Comparison of ENCODE assay signal across 27 cellular contexts in the genomic region with DNA sequence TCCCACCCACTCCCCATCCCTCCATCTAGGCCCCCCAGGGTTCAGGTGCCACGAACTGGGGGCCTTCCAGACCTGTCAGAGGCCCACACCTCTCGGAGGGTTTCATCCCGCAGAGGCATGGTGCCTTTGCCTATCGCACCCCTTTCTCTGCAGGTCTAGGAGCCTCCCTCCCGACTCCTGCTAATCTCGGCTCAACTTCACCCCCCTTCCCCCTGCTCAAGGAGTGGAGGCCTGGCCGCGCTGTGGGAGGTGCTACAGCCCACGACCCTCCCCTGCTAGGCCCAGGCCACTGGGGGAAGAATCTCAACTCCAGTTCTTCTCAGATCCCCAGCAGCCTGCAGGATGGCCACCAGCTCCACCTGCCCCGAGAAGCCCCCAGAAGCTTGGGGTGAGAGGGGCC. TPM values are rescaled to one million over a fixed set of nuclear protein-coding genes. Genes with fewer than 3 reads are reported as not detected.
DNase-seq lines count a peak whose midpoint lies in the region; ATAC-seq, FAIRE-seq and TF ChIP-seq lines count a peak whose summit lies in the region.
"Had no signal": no experiment of that assay in that cellular context is flagged by ENCODE, and none has a peak within 500 bp of the region (broad histone marks: within the 10 kb centered on the region; RNA-seq: fewer than 3 reads in every experiment).

A gene (minus strand): TSS at position 157 of the 400 bp plus-strand sequence. CDS start 38 bp downstream, at position 119.

- H3T11ph ChIP-seq in H9 (ENCODE audit: low read length): no peak within 1 kb of the TSS

- H3K18ac ChIP-seq in H9 (ENCODE audit: insufficient read length, low read depth, low read length): no peak within 1 kb of the TSS

- no peak within 1 kb of the TSS for H2BK15ac ChIP-seq in H9 (ENCODE audit: low read depth, low read length)

- peak within 1 kb of the TSS in 1 of 3 experiments; percentile 55; a peak in 2 of 7 replicates for H3K27ac Mint-ChIP-seq in H9
- H3K27ac Mint-ChIP-seq in astrocyte (ENCODE audit: unreplicated experiment): no peak within 1 kb of the TSS
- H3K27ac Mint-ChIP-seq: activated T-helper 17 cell treated with anti-CD3 and anti-CD28 coated beads, Interleukin-2, amount 50 U/mL, for 72 hours had no signal

- no peak within 1 kb of the TSS for H2AFZ ChIP-seq in H9 (ENCODE audit: low read length)
- H2AFZ ChIP-seq in astrocyte (ENCODE audit: low read depth, low read length): no peak within 1 kb of the TSS

- peaks cover 10% of the 10 kb centered on the region for H3K27me3 Mint-ChIP-seq in H9 (ENCODE audit: low read depth)
- H3K27me3 Mint-ChIP-seq in astrocyte (ENCODE audit: low read depth, unreplicated experiment): peaks cover 31% of the 10 kb centered on the region

- no peak for TF ChIP-seq EP300 in stomach (IDR thresholded peaks at IDR 0.05)

- H3K9me3 Mint-ChIP-seq in H9 (no peaks in the 10 kb centered on the region), astrocyte (ENCODE audit: unreplicated experiment) (no peaks in the 10 kb centered on the region)
- H3K9me3 Mint-ChIP-seq: activated T-helper 17 cell treated with anti-CD3 and anti-CD28 coated beads, Interleukin-2, amount 50 U/mL, for 72 hours; neural crest cell had no signal

- H3K36me3 ChIP-seq in astrocyte (ENCODE audit: insufficient read depth, low read length): no peaks in the 10 kb centered on the region
- no peaks in the 10 kb centered on the region for H3K36me3 ChIP-seq in iPS-20b (ENCODE audit: insufficient read depth, low read depth, low read length)
- H3K36me3 ChIP-seq in stomach: no peaks in the 10 kb centered on the region
- H3K36me3 ChIP-seq: gastrocnemius medialis had no signal

- DNase-seq in H9 (peak; percentile 38), astrocyte (ENCODE audit: low read depth) (no peak), stomach (no peak)
- no peak for DNase-seq in activated CD8-positive, alpha-beta memory T cell treated with anti-CD3 and anti-CD28 coated beads for 24 hours
- DNase-seq in stimulated activated CD4-positive, alpha-beta T cell treated with anti-CD3 and anti-CD28 coated beads, Interleukin-4, amount 100 ng/mL, for 4 hours: no peak
- DNase-seq: activated CD4-positive, alpha-beta T cell treated with anti-CD3 and anti-CD28 coated beads for 1 hour; Caco-2; EL; gastrocnemius medialis; NCI-H1048; NCI-H2107; NCI-H526 treated with DMSO at 0.1 percent for 48 hours; PC-3; stimulated activated CD4-positive, alpha-beta T cell treated with anti-CD3 and anti-CD28 coated beads, Interleukin-15, amount 100 ng/mL, for 24 hours; stimulated activated naive CD8-positive, alpha-beta T cell treated with anti-CD3 and anti-CD28 coated beads, Interleukin-15, Interleukin-2, amounts not matched to agents 100 U/mL and 50 U/mL, for 24 hours had no signal

- no peak within 1 kb of the TSS for H4K91ac ChIP-seq in H9 (ENCODE audit: insufficient read length, low read depth, low read length)

- no peaks in the 10 kb centered on the region for H3K36me3 Mint-ChIP-seq in H9 (ENCODE audit: insufficient read depth in 1 of 3, low read depth in 3 of 3)
- no peaks in the 10 kb centered on the region for H3K36me3 Mint-ChIP-seq in astrocyte (ENCODE audit: low read depth, unreplicated experiment)

- H3K9ac ChIP-seq in H9 (ENCODE audit: extremely low read depth, insufficient read length, low read length) (no peak within 1 kb of the TSS), astrocyte (ENCODE audit: low read length) (no peak within 1 kb of the TSS), iPS-20b (ENCODE audit: low read depth, low read length) (peak within 1 kb of the TSS; percentile 46; the same call in 1 of the 2 replicates)
- H3K9ac ChIP-seq: KMS-11 had no signal

- no peak within 1 kb of the TSS for H2BK120ac ChIP-seq in H9 (ENCODE audit: low read depth, low read length, poor library complexity, severe bottlenecking)

- H3K4me3 Mint-ChIP-seq in H9: peak within 1 kb of the TSS in 1 of 2 experiments; percentile 71; a peak in 3 of 5 replicates
- no peak within 1 kb of the TSS for H3K4me3 Mint-ChIP-seq in astrocyte (ENCODE audit: unreplicated experiment)
- H3K4me3 Mint-ChIP-seq: activated T-helper 17 cell treated with anti-CD3 and anti-CD28 coated beads, Interleukin-2, amount 50 U/mL, for 72 hours; neural crest cell had no signal

- H3K23ac ChIP-seq in H9 (ENCODE audit: insufficient read length, low read depth, low read length): no peak within 1 kb of the TSS

- no peak for ATAC-seq in HG02678 (IDR thresholded peaks at IDR 0.05; ENCODE audit: unreplicated experiment)
- ATAC-seq: activated T-helper 17 cell treated with anti-CD3 and anti-CD28 coated beads, Interleukin-2, amount 50 U/mL, for 72 hours; gastrocnemius medialis; PC-3; stimulated activated naive CD8-positive, alpha-beta T cell treated with anti-CD3 and anti-CD28 coated beads, Interleukin-15, Interleukin-2, amounts not matched to agents 100 U/mL and 50 U/mL, for 24 hours had no signal

- no peak within 1 kb of the TSS for H3K14ac ChIP-seq in H9 (ENCODE audit: insufficient read depth, low read length)

- no peak within 1 kb of the TSS for H4K8ac ChIP-seq in H9 (replicated peaks; ENCODE audit: insufficient read length, low read depth, low read length)

- H3K4me1 ChIP-seq in H9 (ENCODE audit: insufficient read depth, low read length): peaks cover 6% of the 10 kb centered on the region; the same call in 1 of the 2 replicates
- no peaks in the 10 kb centered on the region for H3K4me1 ChIP-seq in astrocyte (ENCODE audit: insufficient read depth, low read length)
- peaks cover 13% of the 10 kb centered on the region; the same call in 1 of the 2 replicates for H3K4me1 ChIP-seq in iPS-20b (ENCODE audit: insufficient read depth, low read length)
- peaks cover 0 to 14% (median 10%) of the 10 kb centered on the region in 4 donors for H3K4me1 ChIP-seq in stomach
- H3K4me1 ChIP-seq: Caco-2 had no signal

- TF ChIP-seq POLR2A in stomach (IDR thresholded peaks at IDR 0.05): no peak

- H3K4me3 ChIP-seq in astrocyte (ENCODE audit: insufficient read depth, low read depth, low read length) (no peak within 1 kb of the TSS), iPS-20b (ENCODE audit: low read length) (peak within 1 kb of the TSS; percentile 53; the same call in 1 of the 2 replicates), stomach (peak within 1 kb of the TSS; percentile 9 to 28 (median 25))

- intact Hi-C loops in stomach (cut with DNase I; ENCODE audit: low total_unique reads): no loop called here

- H3K4me2 ChIP-seq in H9 (ENCODE audit: insufficient read depth, insufficient read length, low read length) (no peak within 1 kb of the TSS), astrocyte (ENCODE audit: low read length) (peak within 1 kb of the TSS; percentile 51)
- H3K4me2 ChIP-seq: KMS-11 had no signal

- H3K9me3 ChIP-seq in H9 (ENCODE audit: control insufficient read depth, low read depth, low read length) (no peaks in the 10 kb centered on the region), astrocyte (ENCODE audit: insufficient read depth, low read depth, low read length) (no peaks in the 10 kb centered on the region), iPS-20b (ENCODE audit: insufficient read depth, low read depth, low read length) (no peaks in the 10 kb centered on the region), stomach (no peaks in the 10 kb centered on the region)
- H3K9me3 ChIP-seq: Caco-2, gastrocnemius medialis had no signal

- H3K27ac ChIP-seq in H9 (ENCODE audit: insufficient read length, low read depth, low read length): no peak within 1 kb of the TSS
- no peak within 1 kb of the TSS for H3K27ac ChIP-seq in astrocyte (ENCODE audit: low read depth, low read length)
- no peak within 1 kb of the TSS for H3K27ac ChIP-seq in iPS-20b (ENCODE audit: low read length)
- H3K27ac ChIP-seq in stomach: no peak within 1 kb of the TSS
- H3K27ac ChIP-seq: gastrocnemius medialis, HL-60, KMS-11 had no signal

- no peak within 1 kb of the TSS for H3K56ac ChIP-seq in H9 (ENCODE audit: insufficient read length, low read depth, low read length)

- H3K4me1 Mint-ChIP-seq in H9: peaks cover 17 to 44% of the 10 kb centered on the region in 2 experiments
- no peaks in the 10 kb centered on the region for H3K4me1 Mint-ChIP-seq in astrocyte (ENCODE audit: low read depth, unreplicated experiment)
- H3K4me1 Mint-ChIP-seq: activated T-helper 17 cell treated with anti-CD3 and anti-CD28 coated beads, Interleukin-2, amount 50 U/mL, for 72 hours had no signal

- no peak within 1 kb of the TSS for H3K4ac ChIP-seq in H9 (ENCODE audit: low read depth, low read length)

- H3K79me1 ChIP-seq in H9 (ENCODE audit: insufficient read depth, low read depth, low read length, poor library complexity, severe bottlenecking): no peaks in the 10 kb centered on the region

- no peak within 1 kb of the TSS for H4K5ac ChIP-seq in H9 (ENCODE audit: insufficient read length, low read depth, low read length)

- H2BK12ac ChIP-seq in H9 (ENCODE audit: insufficient read length, low read depth, low read length): no peak within 1 kb of the TSS

- H3K79me2 ChIP-seq in H9 (ENCODE audit: insufficient read depth, low read length) (no peaks in the 10 kb centered on the region), astrocyte (ENCODE audit: insufficient read depth, low read length) (no peaks in the 10 kb centered on the region)

- no peaks in the 10 kb centered on the region for H4K20me1 ChIP-seq in H9 (ENCODE audit: control insufficient read depth, insufficient read depth, insufficient read length)
- H4K20me1 ChIP-seq in astrocyte (ENCODE audit: insufficient read depth, low read length): no peaks in the 10 kb centered on the region

- TF ChIP-seq CTCF in H9 (conservative IDR thresholded peaks at IDR 0.05) (no peak), astrocyte (IDR thresholded peaks at IDR 0.05; ENCODE audit: insufficient read depth, low read depth, low read length) (no peak), stomach (IDR thresholded peaks at IDR 0.05) (no peak)

- H2BK20ac ChIP-seq in H9 (ENCODE audit: low read depth, low read length, poor library complexity, severe bottlenecking): no peak within 1 kb of the TSS

- no peak for FAIRE-seq in astrocyte (lab: Jason Lieb, UNC)
- FAIRE-seq: bronchial epithelial cell, H54 had no signal

- H3K23me2 ChIP-seq in H9 (ENCODE audit: insufficient read length, low read depth, low read length, poor library complexity, severe bottlenecking): peaks cover 3% of the 10 kb centered on the region

- no peak within 1 kb of the TSS for H2AK5ac ChIP-seq in H9 (ENCODE audit: insufficient read length, low read length)

- no CpG with 5 or more reads among the region's 10 CpGs for WGBS in H9 (ENCODE audit: extremely low coverage, insufficient read length, low lambda C conversion rate)
- 78 to 87% (median 80%) methylated on average over 9 to 10 of the region's 10 CpGs for WGBS in stomach, 5 donors

- H3K27me3 ChIP-seq in H9 (ENCODE audit: insufficient read depth, low read length) (no peaks in the 10 kb centered on the region; the same call in 1 of the 2 replicates), astrocyte (ENCODE audit: insufficient read depth, low read length) (peaks cover 12% of the 10 kb centered on the region), iPS-20b (ENCODE audit: insufficient read depth, low read length) (peaks cover 16% of the 10 kb centered on the region), stomach (peaks cover 0 to 52% (median 25%) of the 10 kb centered on the region in 3 donors)

- no peak within 1 kb of the TSS for H2BK5ac ChIP-seq in H9 (ENCODE audit: insufficient read length, low read length)

RNA-seq across cellular contexts. Expression of the gene that starts here (rescaled TPM):
- 0.29 TPM in 1 of 2 replicates, not detected in the other for total RNA-seq in H9 (2021)
- not detected in 2 replicates for total RNA-seq in astrocyte
- total RNA-seq in stomach: not detected
- under 1 TPM in 1 of 3 donors, not detected in 2; 0.05 TPM for polyA plus RNA-seq in stomach
- total RNA-seq: activated T-helper 17 cell treated with anti-CD3 and anti-CD28 coated beads, Interleukin-2, amount 50 U/mL, for 72 hours; Caco-2; dermis microvascular lymphatic vessel endothelial cell; epithelial cell of proximal tubule; gastrocnemius medialis; lung microvascular endothelial cell; neural crest cell; PC-3; renal cortical epithelial cell had no signal

Comparison
In these comparisons a context has a peak if more than half of its experiments do, and no peak if none do; other contexts are left out.
1. Peak in DNase-seq in H9; RNA of the gene not detected or under 1 TPM.